Comparison of ENCODE assay signal across 1 cellular context in the genomic region with DNA sequence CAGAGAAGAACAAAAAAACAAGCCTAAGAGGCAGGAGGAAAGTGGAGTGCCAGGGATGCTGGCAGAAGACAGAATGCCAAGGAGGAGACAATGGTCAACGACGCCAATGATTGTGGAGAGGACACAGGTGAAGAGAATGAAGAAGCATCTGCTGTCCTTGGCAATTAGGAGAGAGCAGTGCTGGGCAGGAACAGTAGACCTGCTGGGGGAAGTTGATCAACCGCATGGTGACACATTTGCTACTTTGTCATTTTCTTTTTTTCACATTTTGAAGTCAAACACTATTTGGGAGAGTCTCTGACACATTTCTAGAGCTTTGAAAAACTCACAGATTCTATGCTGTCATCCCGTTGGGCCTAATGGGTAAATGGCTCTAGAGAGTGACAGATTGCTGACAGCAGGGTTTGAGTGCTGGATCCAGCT.
TF ChIP-seq lines count a peak whose summit lies in the region.

No MANE protein-coding gene starts in this region.

TF ChIP-seq in GM12878, 131 proteins besides CTCF, POLR2A, EP300 and RAD21 (continued from another document and continues in another):
- TF ChIP-seq, protein P1, sequence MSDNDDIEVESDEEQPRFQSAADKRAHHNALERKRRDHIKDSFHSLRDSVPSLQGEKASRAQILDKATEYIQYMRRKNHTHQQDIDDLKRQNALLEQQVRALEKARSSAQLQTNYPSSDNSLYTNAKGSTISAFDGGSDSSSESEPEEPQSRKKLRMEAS (IDR thresholded peaks at IDR 0.05; ENCODE audit: low read depth, low read length) = no peak
- TF ChIP-seq, protein P2, sequence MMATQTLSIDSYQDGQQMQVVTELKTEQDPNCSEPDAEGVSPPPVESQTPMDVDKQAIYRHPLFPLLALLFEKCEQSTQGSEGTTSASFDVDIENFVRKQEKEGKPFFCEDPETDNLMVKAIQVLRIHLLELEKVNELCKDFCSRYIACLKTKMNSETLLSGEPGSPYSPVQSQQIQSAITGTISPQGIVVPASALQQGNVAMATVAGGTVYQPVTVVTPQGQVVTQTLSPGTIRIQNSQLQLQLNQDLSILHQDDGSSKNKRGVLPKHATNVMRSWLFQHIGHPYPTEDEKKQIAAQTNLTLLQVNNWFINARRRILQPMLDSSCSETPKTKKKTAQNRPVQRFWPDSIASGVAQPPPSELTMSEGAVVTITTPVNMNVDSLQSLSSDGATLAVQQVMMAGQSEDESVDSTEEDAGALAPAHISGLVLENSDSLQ (IDR thresholded peaks at IDR 0.05) = peak; percentile 88
- TF ChIP-seq MYB (IDR thresholded peaks at IDR 0.05; ENCODE audit: borderline replicate concordance, low read depth, low read length) = no peak
- no peak for TF ChIP-seq POLR2AphosphoS5 (IDR thresholded peaks at IDR 0.05; ENCODE audit: low read length)
- TF ChIP-seq, protein P3, sequence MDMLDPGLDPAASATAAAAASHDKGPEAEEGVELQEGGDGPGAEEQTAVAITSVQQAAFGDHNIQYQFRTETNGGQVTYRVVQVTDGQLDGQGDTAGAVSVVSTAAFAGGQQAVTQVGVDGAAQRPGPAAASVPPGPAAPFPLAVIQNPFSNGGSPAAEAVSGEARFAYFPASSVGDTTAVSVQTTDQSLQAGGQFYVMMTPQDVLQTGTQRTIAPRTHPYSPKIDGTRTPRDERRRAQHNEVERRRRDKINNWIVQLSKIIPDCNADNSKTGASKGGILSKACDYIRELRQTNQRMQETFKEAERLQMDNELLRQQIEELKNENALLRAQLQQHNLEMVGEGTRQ (IDR thresholded peaks at IDR 0.05; ENCODE audit: borderline replicate concordance, low read depth, low read length) = no peak
- no peak for TF ChIP-seq SREBF1 (IDR thresholded peaks at IDR 0.05; ENCODE audit: low read length)
- no peak for TF ChIP-seq SRF (IDR thresholded peaks at IDR 0.05; ENCODE audit: low read depth in 2 of 2, low read length in 2 of 2)
- no peak for TF ChIP-seq IRF3 (IDR thresholded peaks at IDR 0.05)
- TF ChIP-seq RBBP5 (conservative IDR thresholded peaks at IDR 0.05) = no peak
- no peak for TF ChIP-seq ZSCAN29 (IDR thresholded peaks at IDR 0.05)
- TF ChIP-seq SIN3A (IDR thresholded peaks at IDR 0.05; ENCODE audit: low read depth, low read length) = no peak
- peak; percentile 75 for TF ChIP-seq DPF2 (IDR thresholded peaks at IDR 0.05)
- no peak for TF ChIP-seq SREBF2 (IDR thresholded peaks at IDR 0.05; ENCODE audit: low read length)
- TF ChIP-seq ZBED1 (IDR thresholded peaks at IDR 0.05; ENCODE audit: borderline replicate concordance) = no peak
- no peak for TF ChIP-seq POLR2AphosphoS2 (IDR thresholded peaks at IDR 0.05; ENCODE audit: low read depth, low read length)
- TF ChIP-seq FOS (IDR thresholded peaks at IDR 0.05; ENCODE audit: borderline replicate concordance, extremely low read depth, insufficient read length) = no peak
- TF ChIP-seq ZBTB4 (CRISPR knock-in tag; IDR thresholded peaks at IDR 0.05) = no peak
- peak; percentile 61 for TF ChIP-seq BCL11A (IDR thresholded peaks at IDR 0.05; ENCODE audit: low read depth, low read length)
- TF ChIP-seq IRF4 (IDR thresholded peaks at IDR 0.05; ENCODE audit: low read depth, low read length) = peak; percentile 63; the same call in 1 of the 2 replicates
- TF ChIP-seq, protein P4, sequence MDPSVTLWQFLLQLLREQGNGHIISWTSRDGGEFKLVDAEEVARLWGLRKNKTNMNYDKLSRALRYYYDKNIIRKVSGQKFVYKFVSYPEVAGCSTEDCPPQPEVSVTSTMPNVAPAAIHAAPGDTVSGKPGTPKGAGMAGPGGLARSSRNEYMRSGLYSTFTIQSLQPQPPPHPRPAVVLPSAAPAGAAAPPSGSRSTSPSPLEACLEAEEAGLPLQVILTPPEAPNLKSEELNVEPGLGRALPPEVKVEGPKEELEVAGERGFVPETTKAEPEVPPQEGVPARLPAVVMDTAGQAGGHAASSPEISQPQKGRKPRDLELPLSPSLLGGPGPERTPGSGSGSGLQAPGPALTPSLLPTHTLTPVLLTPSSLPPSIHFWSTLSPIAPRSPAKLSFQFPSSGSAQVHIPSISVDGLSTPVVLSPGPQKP (IDR thresholded peaks at IDR 0.05; ENCODE audit: low read depth, low read length) = no peak
- no peak for TF ChIP-seq CHD2 (IDR thresholded peaks at IDR 0.05; ENCODE audit: borderline replicate concordance, low read depth, low read length)
- TF ChIP-seq RAD51 (IDR thresholded peaks at IDR 0.05) = no peak
- no peak for TF ChIP-seq CHD4 (IDR thresholded peaks at IDR 0.05)
- TF ChIP-seq TAF1 (IDR thresholded peaks at IDR 0.05; ENCODE audit: borderline replicate concordance, low read depth, low read length) = no peak
- no peak for TF ChIP-seq HDAC6 (IDR thresholded peaks at IDR 0.05; ENCODE audit: unreplicated experiment)
- TF ChIP-seq, protein P5, sequence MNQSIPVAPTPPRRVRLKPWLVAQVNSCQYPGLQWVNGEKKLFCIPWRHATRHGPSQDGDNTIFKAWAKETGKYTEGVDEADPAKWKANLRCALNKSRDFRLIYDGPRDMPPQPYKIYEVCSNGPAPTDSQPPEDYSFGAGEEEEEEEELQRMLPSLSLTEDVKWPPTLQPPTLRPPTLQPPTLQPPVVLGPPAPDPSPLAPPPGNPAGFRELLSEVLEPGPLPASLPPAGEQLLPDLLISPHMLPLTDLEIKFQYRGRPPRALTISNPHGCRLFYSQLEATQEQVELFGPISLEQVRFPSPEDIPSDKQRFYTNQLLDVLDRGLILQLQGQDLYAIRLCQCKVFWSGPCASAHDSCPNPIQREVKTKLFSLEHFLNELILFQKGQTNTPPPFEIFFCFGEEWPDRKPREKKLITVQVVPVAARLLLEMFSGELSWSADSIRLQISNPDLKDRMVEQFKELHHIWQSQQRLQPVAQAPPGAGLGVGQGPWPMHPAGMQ (IDR thresholded peaks at IDR 0.05; ENCODE audit: borderline replicate concordance) = no peak
- TF ChIP-seq WRNIP1 (IDR thresholded peaks at IDR 0.05; ENCODE audit: borderline replicate concordance, low read depth, low read length) = no peak
- TF ChIP-seq BRCA1 (IDR thresholded peaks at IDR 0.05; ENCODE audit: low read depth, low read length) = no peak
- TF ChIP-seq TCF12 (IDR thresholded peaks at IDR 0.05; ENCODE audit: low read depth, low read length) = no peak
- no peak for TF ChIP-seq BCLAF1 (IDR thresholded peaks at IDR 0.05)
- TF ChIP-seq, protein P6, sequence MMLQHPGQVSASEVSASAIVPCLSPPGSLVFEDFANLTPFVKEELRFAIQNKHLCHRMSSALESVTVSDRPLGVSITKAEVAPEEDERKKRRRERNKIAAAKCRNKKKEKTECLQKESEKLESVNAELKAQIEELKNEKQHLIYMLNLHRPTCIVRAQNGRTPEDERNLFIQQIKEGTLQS (IDR thresholded peaks at IDR 0.05; ENCODE audit: borderline replicate concordance, extremely low read depth, low read depth, low read length) = no peak
- TF ChIP-seq ZBTB33 (IDR thresholded peaks at IDR 0.05) = no peak
- no peak for TF ChIP-seq KAT2A (conservative IDR thresholded peaks at IDR 0.05; ENCODE audit: control insufficient read depth, low read depth, low read length)
- TF ChIP-seq IKZF1 (conservative IDR thresholded peaks at IDR 0.05) = peak; percentile 76
- no peak for TF ChIP-seq HSF1 (IDR thresholded peaks at IDR 0.05; ENCODE audit: low read depth, low read length)
- no peak for TF ChIP-seq MEF2A (IDR thresholded peaks at IDR 0.05; ENCODE audit: insufficient read depth, low read depth, low read length)
- no peak for TF ChIP-seq TBL1XR1 (IDR thresholded peaks at IDR 0.05; ENCODE audit: low read depth, low read length)
- no peak for TF ChIP-seq E4F1 (IDR thresholded peaks at IDR 0.05; ENCODE audit: borderline replicate concordance, partially characterized antibody)
- no peak for TF ChIP-seq MTA3 (IDR thresholded peaks at IDR 0.05; ENCODE audit: borderline replicate concordance, low read length)
- TF ChIP-seq ZNF384 (IDR thresholded peaks at IDR 0.05; ENCODE audit: borderline replicate concordance, low read depth, low read length) = peak; percentile 69; the same call in 1 of the 2 replicates
- no peak for TF ChIP-seq ASH2L (IDR thresholded peaks at IDR 0.05; ENCODE audit: borderline replicate concordance, low read depth)
- TF ChIP-seq HCFC1 (IDR thresholded peaks at IDR 0.05; ENCODE audit: low read length) = no peak
